In the genomic region with DNA sequence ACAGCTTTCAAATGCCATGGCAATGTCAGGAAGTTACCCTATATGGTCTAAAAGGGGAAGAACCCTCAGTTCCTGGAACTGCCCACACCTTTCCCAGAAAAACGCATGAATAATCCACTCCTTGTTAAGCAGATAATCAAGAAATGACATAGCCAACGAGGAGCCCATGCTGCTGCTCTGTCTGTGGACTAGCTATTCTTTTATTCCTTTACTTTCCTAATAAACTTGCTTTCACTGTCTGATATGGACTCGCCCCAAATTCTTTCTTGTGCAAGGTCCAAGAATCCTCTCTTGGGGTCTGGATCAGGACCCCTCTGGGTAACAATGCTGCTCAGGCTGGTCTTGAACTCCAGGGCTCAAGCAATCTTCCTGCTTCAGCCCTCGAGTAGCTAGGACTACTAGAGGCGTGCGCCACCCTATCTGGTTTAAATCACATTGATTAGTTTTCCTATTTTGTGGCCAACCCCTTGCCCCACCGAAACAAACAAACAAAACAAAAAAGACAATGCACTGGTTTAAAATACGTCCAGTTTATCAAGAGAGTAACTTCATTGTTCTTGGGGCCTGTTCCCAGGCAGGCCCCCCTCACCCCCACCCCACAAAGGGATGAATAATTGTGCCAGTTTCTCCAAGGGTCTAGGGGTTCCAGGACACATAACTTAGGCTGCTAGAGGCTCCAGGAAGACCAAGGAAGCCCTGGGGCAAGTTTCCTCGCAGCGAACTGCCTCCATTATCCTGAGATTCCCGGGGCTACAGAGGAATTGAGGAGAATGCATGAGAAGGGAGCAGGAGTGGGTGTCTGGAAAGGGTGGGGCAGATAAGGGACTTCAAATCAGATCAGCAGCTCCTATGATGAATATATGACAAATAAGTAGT, we compare ENCODE assay signal across 14 cellular contexts. TPM values are rescaled to one million over a fixed set of nuclear protein-coding genes. Genes with fewer than 3 reads are reported as not detected.
DNase-seq lines count a peak whose midpoint lies in the region; ATAC-seq and TF ChIP-seq lines count a peak whose summit lies in the region.
"Had no signal": no experiment of that assay in that cellular context is flagged by ENCODE, and none has a peak within 500 bp of the region (broad histone marks: within the 10 kb centered on the region; RNA-seq: fewer than 3 reads in every experiment).

No MANE protein-coding gene starts in this region.

- no peak overlapping the region for H2AFZ ChIP-seq in GM23338

- no peaks in the 10 kb centered on the region for H3K79me2 ChIP-seq in GM23338 (replicated peaks; ENCODE audit: insufficient read depth)

- H3K4me1 Mint-ChIP-seq in GM23338 = peaks cover 14% of the 10 kb centered on the region
- peaks cover 11% of the 10 kb centered on the region for H3K4me1 Mint-ChIP-seq in activated naive CD4-positive, alpha-beta T cell treated with anti-CD3 and anti-CD28 coated beads, Interleukin-2, amount 10 ng/mL, durations not matched to agents 7 days and 5 days
- no peaks in the 10 kb centered on the region for H3K4me1 Mint-ChIP-seq in Calu3 (ENCODE audit: low read depth, unreplicated experiment)

- DNase-seq in GM23338 (ENCODE audit: low spot score) = peak; percentile 71
- peak; percentile 99 for DNase-seq in OCI-M1 (lab: John Stamatoyannopoulos, UW)
- peak; percentile 41 for DNase-seq in activated naive CD4-positive, alpha-beta T cell treated with anti-CD3 and anti-CD28 coated beads, Interleukin-2, amount 10 ng/mL, durations not matched to agents 7 days and 5 days
- DNase-seq in stimulated activated CD4-positive, alpha-beta T cell treated with anti-CD3 and anti-CD28 coated beads, Interleukin-1b, Interleukin-23, amount 100 ng/mL, for 48 hours = peak; percentile 70
- no peak for DNase-seq in gastrocnemius medialis
- DNase-seq in Calu3 = no peak
- no peak for DNase-seq in glomerular visceral epithelial cell (ENCODE audit: extremely low spot score)
- no peak for DNase-seq in NAMALWA (ENCODE audit: low spot score)
- DNase-seq: activated gamma-delta T cell treated with Interleukin-2 at 50 U/mL for 16 hours; EL; NCI-H2107; NK-92 treated with Interleukin-12 subunit alpha and Interleukin-12 subunit beta, amount 100 ng/mL, for 24 hours; SHP77 had no signal

- no TSS peak for BruUV-seq in Calu3 (replicated peaks; lab: Mats Ljungman, UMichigan)

- no peaks in the 10 kb centered on the region for H3K9me3 ChIP-seq in gastrocnemius medialis
- H3K9me3 ChIP-seq: prostate gland had no signal

- H3K4me3 Mint-ChIP-seq in GM23338 = no peak overlapping the region
- H3K4me3 Mint-ChIP-seq in activated naive CD4-positive, alpha-beta T cell treated with anti-CD3 and anti-CD28 coated beads, Interleukin-2, amount 10 ng/mL, durations not matched to agents 7 days and 5 days = no peak overlapping the region
- H3K4me3 Mint-ChIP-seq in Calu3 (ENCODE audit: low read depth, unreplicated experiment) = no peak overlapping the region

- H3K27me3 ChIP-seq in GM23338 (ENCODE audit: insufficient read depth) = no peaks in the 10 kb centered on the region
- H3K27me3 ChIP-seq in gastrocnemius medialis = no peaks in the 10 kb centered on the region

- intact Hi-C loops in gastrocnemius medialis (cut with DNase I; ENCODE audit: low total_unique reads) (no loop called here), Calu3 (cut with micrococcal nuclease; ENCODE audit: unreplicated experiment) (no loop called here)

- TF ChIP-seq POLR2A in gastrocnemius medialis (IDR thresholded peaks at IDR 0.05) = no peak

- H3K4me1 ChIP-seq in GM23338 (ENCODE audit: insufficient read depth) = peaks cover 10% of the 10 kb centered on the region; the same call in 1 of the 2 replicates
- no peaks in the 10 kb centered on the region for H3K4me1 ChIP-seq in gastrocnemius medialis
- H3K4me1 ChIP-seq: prostate gland had no signal

- TF ChIP-seq CTCF in GM23338 (conservative IDR thresholded peaks at IDR 0.05; ENCODE audit: low read depth in 2 of 2) = no peak
- no peak for TF ChIP-seq CTCF in gastrocnemius medialis (IDR thresholded peaks at IDR 0.05 in 4 of 5, conservative IDR thresholded peaks at IDR 0.05 in 1 of 5)
- no peak for TF ChIP-seq CTCF in Calu3 (IDR thresholded peaks at IDR 0.05; ENCODE audit: unreplicated experiment)

- in situ Hi-C loops in gastrocnemius medialis (cut with MboI; ENCODE audit: low sequenced_read_pairs in 4 of 4) = no loop called here

- ATAC-seq in GM23338 (peak; percentile 53), gastrocnemius medialis (no peak)

- H3K36me3 Mint-ChIP-seq in GM23338 (ENCODE audit: low read depth) (no peaks in the 10 kb centered on the region), Calu3 (ENCODE audit: insufficient read depth, unreplicated experiment) (no peaks in the 10 kb centered on the region)
- H3K36me3 Mint-ChIP-seq in activated naive CD4-positive, alpha-beta T cell treated with anti-CD3 and anti-CD28 coated beads, Interleukin-2, amount 10 ng/mL, durations not matched to agents 7 days and 5 days = no peaks in the 10 kb centered on the region

- H3K4me3 ChIP-seq in GM23338 = no peak overlapping the region
- no peak overlapping the region for H3K4me3 ChIP-seq in gastrocnemius medialis
- H3K4me3 ChIP-seq: prostate gland had no signal

- peaks cover 8% of the 10 kb centered on the region for H3K27me3 Mint-ChIP-seq in GM23338 (ENCODE audit: insufficient read depth, low read depth, poor library complexity)
- H3K27me3 Mint-ChIP-seq in activated naive CD4-positive, alpha-beta T cell treated with anti-CD3 and anti-CD28 coated beads, Interleukin-2, amount 10 ng/mL, durations not matched to agents 7 days and 5 days = peaks cover 20% of the 10 kb centered on the region
- no peaks in the 10 kb centered on the region for H3K27me3 Mint-ChIP-seq in Calu3 (ENCODE audit: unreplicated experiment)

- H3K27ac Mint-ChIP-seq in GM23338 (peak overlapping the region; percentile 58), Calu3 (ENCODE audit: unreplicated experiment) (no peak overlapping the region)
- H3K27ac Mint-ChIP-seq in activated naive CD4-positive, alpha-beta T cell treated with anti-CD3 and anti-CD28 coated beads, Interleukin-2, amount 10 ng/mL, durations not matched to agents 7 days and 5 days = no peak overlapping the region

- no peaks in the 10 kb centered on the region for H3F3A ChIP-seq in GM23338 (replicated peaks; ENCODE audit: low read depth)

- no peak overlapping the region for H3K4me2 ChIP-seq in GM23338

- H4K20me1 ChIP-seq in GM23338 (replicated peaks; ENCODE audit: insufficient read depth) = no peaks in the 10 kb centered on the region

- no peaks in the 10 kb centered on the region for H3K9me3 Mint-ChIP-seq in GM23338
- H3K9me3 Mint-ChIP-seq in activated naive CD4-positive, alpha-beta T cell treated with anti-CD3 and anti-CD28 coated beads, Interleukin-2, amount 10 ng/mL, durations not matched to agents 7 days and 5 days = no peaks in the 10 kb centered on the region
- H3K9me3 Mint-ChIP-seq in Calu3 (ENCODE audit: low read depth, unreplicated experiment) = no peaks in the 10 kb centered on the region

- peaks cover 8% of the 10 kb centered on the region; the same call in 1 of the 2 replicates for H3K9me2 ChIP-seq in GM23338 (ENCODE audit: insufficient read depth)

- no peaks in the 10 kb centered on the region for H3K36me3 ChIP-seq in GM23338 (ENCODE audit: insufficient read depth)
- no peaks in the 10 kb centered on the region for H3K36me3 ChIP-seq in gastrocnemius medialis
- H3K36me3 ChIP-seq: prostate gland had no signal

- peak overlapping the region; percentile 90 for H3K27ac ChIP-seq in GM23338 (ENCODE audit: low read depth)
- no peak overlapping the region for H3K27ac ChIP-seq in gastrocnemius medialis
- H3K27ac ChIP-seq: prostate gland had no signal

- CTCF ChIA-PET in activated naive CD4-positive, alpha-beta T cell treated with anti-CD3 and anti-CD28 coated beads, Interleukin-2, amount 10 ng/mL, durations not matched to agents 7 days and 5 days (lab: Charles Lee) = interaction anchor here (1.5 kb wide), 1 partner anchor 94 kb away, joined by 6 read pairs; no protein-coding TSS in a partner anchor
- CTCF ChIA-PET in Calu3 (lab: Charles Lee) = interaction anchor here (0.7 kb wide), 1 partner anchor 512 kb away, joined by 3 read pairs; no protein-coding TSS in a partner anchor

TF ChIP-seq in GM23338, 12 proteins besides CTCF, POLR2A, EP300 and RAD21 (continues in another document):
- TF ChIP-seq ZNF114 (CRISPR knock-in tag; IDR thresholded peaks at IDR 0.05) (no peak), POLR2AphosphoS5 (IDR thresholded peaks at IDR 0.05; ENCODE audit: low read depth) (no peak)
- TF ChIP-seq, protein P1, sequence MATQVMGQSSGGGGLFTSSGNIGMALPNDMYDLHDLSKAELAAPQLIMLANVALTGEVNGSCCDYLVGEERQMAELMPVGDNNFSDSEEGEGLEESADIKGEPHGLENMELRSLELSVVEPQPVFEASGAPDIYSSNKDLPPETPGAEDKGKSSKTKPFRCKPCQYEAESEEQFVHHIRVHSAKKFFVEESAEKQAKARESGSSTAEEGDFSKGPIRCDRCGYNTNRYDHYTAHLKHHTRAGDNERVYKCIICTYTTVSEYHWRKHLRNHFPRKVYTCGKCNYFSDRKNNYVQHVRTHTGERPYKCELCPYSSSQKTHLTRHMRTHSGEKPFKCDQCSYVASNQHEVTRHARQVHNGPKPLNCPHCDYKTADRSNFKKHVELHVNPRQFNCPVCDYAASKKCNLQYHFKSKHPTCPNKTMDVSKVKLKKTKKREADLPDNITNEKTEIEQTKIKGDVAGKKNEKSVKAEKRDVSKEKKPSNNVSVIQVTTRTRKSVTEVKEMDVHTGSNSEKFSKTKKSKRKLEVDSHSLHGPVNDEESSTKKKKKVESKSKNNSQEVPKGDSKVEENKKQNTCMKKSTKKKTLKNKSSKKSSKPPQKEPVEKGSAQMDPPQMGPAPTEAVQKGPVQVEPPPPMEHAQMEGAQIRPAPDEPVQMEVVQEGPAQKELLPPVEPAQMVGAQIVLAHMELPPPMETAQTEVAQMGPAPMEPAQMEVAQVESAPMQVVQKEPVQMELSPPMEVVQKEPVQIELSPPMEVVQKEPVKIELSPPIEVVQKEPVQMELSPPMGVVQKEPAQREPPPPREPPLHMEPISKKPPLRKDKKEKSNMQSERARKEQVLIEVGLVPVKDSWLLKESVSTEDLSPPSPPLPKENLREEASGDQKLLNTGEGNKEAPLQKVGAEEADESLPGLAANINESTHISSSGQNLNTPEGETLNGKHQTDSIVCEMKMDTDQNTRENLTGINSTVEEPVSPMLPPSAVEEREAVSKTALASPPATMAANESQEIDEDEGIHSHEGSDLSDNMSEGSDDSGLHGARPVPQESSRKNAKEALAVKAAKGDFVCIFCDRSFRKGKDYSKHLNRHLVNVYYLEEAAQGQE (IDR thresholded peaks at IDR 0.05; ENCODE audit: unreplicated experiment) = no peak

RNA-seq across cellular contexts. Expression of gene AKAP12, which starts 10.1 kb away (rescaled TPM):
- 80.2 and 90.1 TPM in 2 replicates for total RNA-seq in GM23338 (2014; rRNA removed; shearing (Covaris generic))
- polyA plus RNA-seq in GM23338 (2016; fragmentation: Nextera tagmentation; extraction: Ambion mirVana) = 120 and 137 TPM in 2 replicates
- 10 to 100 TPM in 2 of 4 donors, 1 to 10 TPM in 2; 6.4 to 17.3 (median 9.8) TPM for total RNA-seq in gastrocnemius medialis
- 21.8 and 31.8 TPM in 2 replicates for total RNA-seq in Calu3 (2022)

Comparison
In these comparisons a context has a peak if more than half of its experiments do, and no peak if none do; other contexts are left out.
1. DNase-seq: peak in GM23338 (single experiment), OCI-M1 (single experiment), activated naive CD4-positive, alpha-beta T cell treated with anti-CD3 and anti-CD28 coated beads, Interleukin-2, amount 10 ng/mL, durations not matched to agents 7 days and 5 days (single experiment) and stimulated activated CD4-positive, alpha-beta T cell treated with anti-CD3 and anti-CD28 coated beads, Interleukin-1b, Interleukin-23, amount 100 ng/mL, for 48 hours (single experiment); none in gastrocnemius medialis (0 of 2), Calu3 (single experiment), glomerular visceral epithelial cell (single experiment) and NAMALWA (single experiment).